10 cellular contexts compared by ENCODE assay signal in the genomic region with DNA sequence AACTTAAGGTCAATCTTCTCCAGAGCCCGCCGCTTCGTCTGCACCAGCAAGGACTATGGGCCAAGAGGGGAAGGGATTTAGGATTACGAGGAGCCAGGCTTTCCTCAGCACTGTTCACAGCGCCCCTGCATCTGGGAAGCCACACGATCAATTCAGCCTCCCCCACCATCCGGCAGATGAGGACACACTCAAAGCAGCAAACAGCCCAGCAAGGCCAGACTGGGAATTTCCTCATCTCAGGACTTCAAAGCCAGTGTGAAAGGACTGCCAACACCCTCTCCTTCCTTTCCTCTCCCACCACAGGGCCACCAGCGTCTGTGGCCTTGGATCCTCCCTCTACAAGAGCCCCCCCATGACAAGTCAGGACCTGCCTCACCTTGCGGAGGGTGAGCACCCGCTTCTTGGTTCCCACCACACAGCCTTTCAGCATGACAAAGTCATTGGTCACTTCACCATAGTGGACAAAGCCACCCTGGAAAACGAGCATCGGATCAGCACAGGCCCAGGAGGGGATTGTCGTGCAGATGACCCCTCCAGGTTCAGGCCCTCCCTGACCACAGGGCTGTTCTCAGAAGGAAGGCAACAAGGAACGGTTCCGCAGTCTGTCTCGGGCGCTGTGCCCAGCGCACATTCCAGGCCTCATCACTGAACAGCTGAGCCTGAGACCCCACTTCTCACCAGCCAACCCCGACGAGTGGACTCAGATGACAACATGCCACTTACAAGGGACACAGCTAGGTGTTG. TPM values are rescaled to one million over a fixed set of nuclear protein-coding genes. Genes with fewer than 3 reads are reported as not detected.
A peak's percentile ranks its signal among the peaks of the same experiment; 100 is the strongest.
DNase-seq lines count a peak whose midpoint lies in the region; ATAC-seq, FAIRE-seq and TF ChIP-seq lines count a peak whose summit lies in the region.
"Had no signal": no experiment of that assay in that cellular context is flagged by ENCODE, and none has a peak within 500 bp of the region (broad histone marks: within the 10 kb centered on the region; RNA-seq: fewer than 3 reads in every experiment).

No MANE protein-coding gene starts in this region.

- no peak for TF ChIP-seq POLR2A in A549 (IDR thresholded peaks at IDR 0.05; ENCODE audit: low read length)

- no peak for TF ChIP-seq CTCF in A549 (IDR thresholded peaks at IDR 0.05)
- no peak for TF ChIP-seq CTCF in WTC11 (IDR thresholded peaks at IDR 0.05)
- no peak for TF ChIP-seq CTCF in glutamatergic neuron (IDR thresholded peaks at IDR 0.05; ENCODE audit: partially characterized antibody, unreplicated experiment)

- H3K27me3 Mint-ChIP-seq in WTC11 (ENCODE audit: low read depth) = no peaks in the 10 kb centered on the region
- H3K27me3 Mint-ChIP-seq in glutamatergic neuron (ENCODE audit: unreplicated experiment) = no peaks in the 10 kb centered on the region

- peaks cover 72% of the 10 kb centered on the region for H3K36me3 Mint-ChIP-seq in WTC11
- no peaks in the 10 kb centered on the region for H3K36me3 Mint-ChIP-seq in glutamatergic neuron (ENCODE audit: unreplicated experiment)

- H3K4me1 Mint-ChIP-seq in WTC11 (peaks cover 75% of the 10 kb centered on the region), glutamatergic neuron (ENCODE audit: low read depth, unreplicated experiment) (peaks cover 20% of the 10 kb centered on the region)

- POLR2A ChIA-PET in A549 (lab: Yijun Ruan, JAX) (no interaction called here), WTC11 (lab: Charles Lee) (no interaction called here)

- no peak overlapping the region for H3K4me3 ChIP-seq in A549

- CTCF ChIA-PET in A549 (lab: Yijun Ruan, JAX) = interaction anchor here (0.8 to 6.6 kb wide), 6 partner anchors 9 to 278 kb away, joined by 3 to 96 read pairs (median 4); no protein-coding TSS in a partner anchor
- CTCF ChIA-PET in WTC11 (lab: Charles Lee) = interaction anchor here (1.2 to 2.7 kb wide), 2 partner anchors 30 to 178 kb away, joined by 3 to 15 read pairs; no protein-coding TSS in a partner anchor

- H3K9me3 ChIP-seq in A549 = no peaks in the 10 kb centered on the region

- peak overlapping the region; percentile 97; the same call in 2 of the 3 replicates for H3K4me2 ChIP-seq in A549

- H3K27ac ChIP-seq in A549 = peak overlapping the region in 1 of 2 experiments; percentile 54; a peak in 2 of 6 replicates

- peaks cover 68% of the 10 kb centered on the region for H3K4me1 ChIP-seq in A549

- TF ChIP-seq EP300 in A549 (IDR thresholded peaks at IDR 0.05) = no peak

- DNase-seq in A549 (ENCODE audit: low read depth in 1 of 2, low spot score in 1 of 2) (no peak), EL (peak; percentile 25), WTC11 (ENCODE audit: low spot score) (no peak), glutamatergic neuron (no peak), NCI-H345 (lab: John Stamatoyannopoulos, UW) (no peak), SIG-M5 (lab: John Stamatoyannopoulos, UW) (no peak), pons (ENCODE audit: low spot score) (no peak), GDM1 (lab: John Stamatoyannopoulos, UW) (no peak)
- DNase-seq: NCI-H2029 had no signal

- H3K4me3 Mint-ChIP-seq in WTC11 (no peak overlapping the region), glutamatergic neuron (ENCODE audit: unreplicated experiment) (peak overlapping the region; percentile 25)

- H3K9me3 Mint-ChIP-seq in WTC11 (no peaks in the 10 kb centered on the region), glutamatergic neuron (ENCODE audit: unreplicated experiment) (peaks cover 6% of the 10 kb centered on the region)

- FAIRE-seq in A549 (lab: Jason Lieb, UNC) = no peak
- FAIRE-seq: endometrium had no signal

- H3K27ac Mint-ChIP-seq in WTC11 (peak overlapping the region; percentile 91), glutamatergic neuron (ENCODE audit: unreplicated experiment) (peak overlapping the region; percentile 59)

- no peak for TF ChIP-seq RAD21 in A549 (conservative IDR thresholded peaks at IDR 0.05 in 1 of 2, IDR thresholded peaks at IDR 0.05 in 1 of 2)

- WGBS in A549 (ENCODE audit: missing lambda C conversion rate) = 87% methylated on average over 17 of the region's 20 CpGs

- no peak for ATAC-seq in A549
- no peak for ATAC-seq in WTC11

TF ChIP-seq in A549, 52 proteins besides CTCF, POLR2A, EP300 and RAD21 (continues in another document):
- TF ChIP-seq HOXB13 (CRISPR knock-in tag; IDR thresholded peaks at IDR 0.05; ENCODE audit: low read depth) (no peak), CEBPB (IDR thresholded peaks at IDR 0.05) (no peak), PHF8 (IDR thresholded peaks at IDR 0.05; ENCODE audit: borderline replicate concordance, low read depth) (no peak), ZFP36 (IDR thresholded peaks at IDR 0.05; ENCODE audit: borderline replicate concordance, partially characterized antibody) (no peak), CHD2 (IDR thresholded peaks at IDR 0.05; ENCODE audit: low read length, partially characterized antibody) (no peak), KDM1A (IDR thresholded peaks at IDR 0.05; ENCODE audit: low read depth) (no peak), NFE2L2 (conservative IDR thresholded peaks at IDR 0.05; ENCODE audit: low read length) (no peak)
- TF ChIP-seq, protein P1, sequence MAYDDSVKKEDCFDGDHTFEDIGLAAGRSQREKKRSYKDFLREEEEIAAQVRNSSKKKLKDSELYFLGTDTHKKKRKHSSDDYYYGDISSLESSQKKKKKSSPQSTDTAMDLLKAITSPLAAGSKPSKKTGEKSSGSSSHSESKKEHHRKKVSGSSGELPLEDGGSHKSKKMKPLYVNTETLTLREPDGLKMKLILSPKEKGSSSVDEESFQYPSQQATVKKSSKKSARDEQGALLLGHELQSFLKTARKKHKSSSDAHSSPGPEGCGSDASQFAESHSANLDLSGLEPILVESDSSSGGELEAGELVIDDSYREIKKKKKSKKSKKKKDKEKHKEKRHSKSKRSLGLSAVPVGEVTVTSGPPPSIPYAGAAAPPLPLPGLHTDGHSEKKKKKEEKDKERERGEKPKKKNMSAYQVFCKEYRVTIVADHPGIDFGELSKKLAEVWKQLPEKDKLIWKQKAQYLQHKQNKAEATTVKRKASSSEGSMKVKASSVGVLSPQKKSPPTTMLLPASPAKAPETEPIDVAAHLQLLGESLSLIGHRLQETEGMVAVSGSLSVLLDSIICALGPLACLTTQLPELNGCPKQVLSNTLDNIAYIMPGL (CRISPR knock-in tag; IDR thresholded peaks at IDR 0.05; ENCODE audit: borderline replicate concordance) = no peak
- TF ChIP-seq, protein P2, sequence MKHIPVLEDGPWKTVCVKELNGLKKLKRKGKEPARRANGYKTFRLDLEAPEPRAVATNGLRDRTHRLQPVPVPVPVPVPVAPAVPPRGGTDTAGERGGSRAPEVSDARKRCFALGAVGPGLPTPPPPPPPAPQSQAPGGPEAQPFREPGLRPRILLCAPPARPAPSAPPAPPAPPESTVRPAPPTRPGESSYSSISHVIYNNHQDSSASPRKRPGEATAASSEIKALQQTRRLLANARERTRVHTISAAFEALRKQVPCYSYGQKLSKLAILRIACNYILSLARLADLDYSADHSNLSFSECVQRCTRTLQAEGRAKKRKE (CRISPR knock-in tag; IDR thresholded peaks at IDR 0.05; ENCODE audit: low read depth) = no peak

TF ChIP-seq in WTC11, 78 proteins besides CTCF, POLR2A, EP300 and RAD21 (continues in another document):
- TF ChIP-seq ZNF671 (CRISPR knock-in tag; IDR thresholded peaks at IDR 0.05) (peak; percentile 24; the same call in 1 of the 2 replicates), GTF2I (CRISPR knock-in tag; conservative IDR thresholded peaks at IDR 0.05) (no peak), ETV6 (CRISPR knock-in tag; IDR thresholded peaks at IDR 0.05) (no peak), HMGA2 (CRISPR knock-in tag; IDR thresholded peaks at IDR 0.05) (no peak), ZNF263 (CRISPR knock-in tag; IDR thresholded peaks at IDR 0.05; ENCODE audit: low read depth) (no peak), ZNF416 (CRISPR knock-in tag; IDR thresholded peaks at IDR 0.05) (peak; percentile 26; the same call in 1 of the 2 replicates), CBFB (CRISPR knock-in tag; IDR thresholded peaks at IDR 0.05; ENCODE audit: low read depth) (no peak), SOX15 (CRISPR knock-in tag; IDR thresholded peaks at IDR 0.05) (no peak), ZNF232 (CRISPR knock-in tag; IDR thresholded peaks at IDR 0.05) (no peak)
- TF ChIP-seq, protein P3, sequence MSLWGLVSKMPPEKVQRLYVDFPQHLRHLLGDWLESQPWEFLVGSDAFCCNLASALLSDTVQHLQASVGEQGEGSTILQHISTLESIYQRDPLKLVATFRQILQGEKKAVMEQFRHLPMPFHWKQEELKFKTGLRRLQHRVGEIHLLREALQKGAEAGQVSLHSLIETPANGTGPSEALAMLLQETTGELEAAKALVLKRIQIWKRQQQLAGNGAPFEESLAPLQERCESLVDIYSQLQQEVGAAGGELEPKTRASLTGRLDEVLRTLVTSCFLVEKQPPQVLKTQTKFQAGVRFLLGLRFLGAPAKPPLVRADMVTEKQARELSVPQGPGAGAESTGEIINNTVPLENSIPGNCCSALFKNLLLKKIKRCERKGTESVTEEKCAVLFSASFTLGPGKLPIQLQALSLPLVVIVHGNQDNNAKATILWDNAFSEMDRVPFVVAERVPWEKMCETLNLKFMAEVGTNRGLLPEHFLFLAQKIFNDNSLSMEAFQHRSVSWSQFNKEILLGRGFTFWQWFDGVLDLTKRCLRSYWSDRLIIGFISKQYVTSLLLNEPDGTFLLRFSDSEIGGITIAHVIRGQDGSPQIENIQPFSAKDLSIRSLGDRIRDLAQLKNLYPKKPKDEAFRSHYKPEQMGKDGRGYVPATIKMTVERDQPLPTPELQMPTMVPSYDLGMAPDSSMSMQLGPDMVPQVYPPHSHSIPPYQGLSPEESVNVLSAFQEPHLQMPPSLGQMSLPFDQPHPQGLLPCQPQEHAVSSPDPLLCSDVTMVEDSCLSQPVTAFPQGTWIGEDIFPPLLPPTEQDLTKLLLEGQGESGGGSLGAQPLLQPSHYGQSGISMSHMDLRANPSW (CRISPR knock-in tag; conservative IDR thresholded peaks at IDR 0.05; ENCODE audit: low read depth) = no peak

RNA-seq across cellular contexts. Expression of a gene that starts 6.0 kb away (rescaled TPM):
- polyA plus RNA-seq in A549 (2011; rRNA removed) = 1,852 and 1,921 TPM in 2 replicates
- polyA plus RNA-seq in A549 (2012; cell fraction: cytosol; rRNA removed) = 3,052 and 3,485 TPM in 2 replicates
- polyA plus RNA-seq in A549 (2012; cell fraction: nucleus; rRNA removed) = 1,995 and 2,105 TPM in 2 replicates
- 1,908 to 2,151 TPM (median 1,965 TPM) in 3 replicates for polyA plus RNA-seq in A549 (2017; fragmentation: RNase III; extraction: RNeasy Plus Mini Kit Qiagen cat#74134 plus additional on column Dnase treatment)
- polyA minus RNA-seq in A549 (2011; rRNA and poly(A)+ RNA removed) = 1,682 and 1,944 TPM in 2 replicates
- total RNA-seq in WTC11 (2021) = 3,009 to 3,279 TPM (median 3,249 TPM) in 3 replicates
- 1,061 TPM for total RNA-seq in glutamatergic neuron (ENCODE audit: unreplicated experiment)

RNA-seq across cellular contexts. Expression of a gene that starts 36.4 kb away (rescaled TPM):
- polyA plus RNA-seq in A549 (2011; rRNA removed) (6.7 and 7.9 TPM in 2 replicates), A549 (2017; fragmentation: RNase III; extraction: RNeasy Plus Mini Kit Qiagen cat#74134 plus additional on column Dnase treatment) (10.9 to 14.5 TPM (median 11.7 TPM) in 3 replicates)
- polyA plus RNA-seq in A549 (2012; cell fraction: cytosol; rRNA removed) = 27.4 and 39.6 TPM in 2 replicates
- polyA plus RNA-seq in A549 (2012; cell fraction: nucleus; rRNA removed) = 41.2 and 57.0 TPM in 2 replicates
- 2.6 and 5.5 TPM in 2 replicates for polyA minus RNA-seq in A549 (2011; rRNA and poly(A)+ RNA removed)
- total RNA-seq in WTC11 (2021) (26.5 to 35.3 TPM (median 28.7 TPM) in 3 replicates), glutamatergic neuron (ENCODE audit: unreplicated experiment) (49.5 TPM)
